In genomic region chr16:28937222-28937876, GRCh38 we compare ENCODE assay signal across 16 cellular contexts. TPM values are rescaled to one million over a fixed set of nuclear protein-coding genes. Genes with fewer than 3 reads are reported as not detected.
DNase-seq lines count a peak whose midpoint lies in the region; ATAC-seq and TF ChIP-seq lines count a peak whose summit lies in the region.
"Had no signal": no experiment of that assay in that cellular context is flagged by ENCODE, and none has a peak within 500 bp of the region (broad histone marks: within the 10 kb centered on the region; RNA-seq: fewer than 3 reads in every experiment).

No MANE protein-coding gene starts in this region.

- no peaks in the 10 kb centered on the region for H3K9me3 Mint-ChIP-seq in activated naive CD8-positive, alpha-beta T cell treated with anti-CD3 and anti-CD28 coated beads for 36 hours
- H3K9me3 Mint-ChIP-seq in activated naive CD8-positive, alpha-beta T cell treated with anti-CD3 and anti-CD28 coated beads, Interleukin-2, amount 50 U/mL, for 24 hours: no peaks in the 10 kb centered on the region
- no peaks in the 10 kb centered on the region for H3K9me3 Mint-ChIP-seq in WTC11

- no peak for ATAC-seq in activated naive CD8-positive, alpha-beta T cell treated with anti-CD3 and anti-CD28 coated beads, Interleukin-2, amount 50 U/mL, for 24 hours
- ATAC-seq in Panc1: peak; percentile 22; the same call in 1 of the 2 replicates
- ATAC-seq in HG02840 (IDR thresholded peaks at IDR 0.05; ENCODE audit: low FRiP score, unreplicated experiment): no peak
- ATAC-seq in WTC11: no peak

- BruUV-seq in Panc1 (replicated peaks; lab: Mats Ljungman, UMichigan): no TSS peak

- no peak overlapping the region for H3K4me3 Mint-ChIP-seq in activated naive CD8-positive, alpha-beta T cell treated with anti-CD3 and anti-CD28 coated beads for 36 hours
- H3K4me3 Mint-ChIP-seq in activated naive CD8-positive, alpha-beta T cell treated with anti-CD3 and anti-CD28 coated beads, Interleukin-2, amount 50 U/mL, for 24 hours: no peak overlapping the region
- no peak overlapping the region for H3K4me3 Mint-ChIP-seq in WTC11

- no peak overlapping the region for H3K4me3 ChIP-seq in Panc1 (ENCODE audit: low read depth in 2 of 2, low read length in 2 of 2)
- H3K4me3 ChIP-seq: A549 had no signal

- H3K27ac Mint-ChIP-seq in activated naive CD8-positive, alpha-beta T cell treated with anti-CD3 and anti-CD28 coated beads for 36 hours: peak overlapping the region; percentile 21
- no peak overlapping the region for H3K27ac Mint-ChIP-seq in activated naive CD8-positive, alpha-beta T cell treated with anti-CD3 and anti-CD28 coated beads, Interleukin-2, amount 50 U/mL, for 24 hours
- H3K27ac Mint-ChIP-seq in WTC11: no peak overlapping the region

- CTCF ChIA-PET in Panc1 (lab: Charles Lee) (no interaction called here), WTC11 (lab: Charles Lee) (interaction anchor here (0.6 to 1.8 kb wide), 6 partner anchors 8 to 91 kb away, joined by 3 to 37 read pairs (median 6); partner anchors contain the start of genes SH2B1 and TUFM)

- POLR2A ChIA-PET in Panc1 (lab: Charles Lee): no interaction called here
- POLR2A ChIA-PET in WTC11 (lab: Charles Lee): no interaction called here

- in situ Hi-C loops in Panc1 (cut with HindIII; ENCODE audit: low pct_unique_long_range_greater_than_20kb, low sequenced_read_pairs): no loop called here

- intact Hi-C loops in Panc1 (cut with micrococcal nuclease; ENCODE audit: unreplicated experiment): no loop called here

- TF ChIP-seq CTCF in Panc1 (IDR thresholded peaks at IDR 0.05) (no peak), WTC11 (IDR thresholded peaks at IDR 0.05) (no peak)

- H3K36me3 ChIP-seq in Panc1 (ENCODE audit: control insufficient read depth, insufficient read depth, low read length): no peaks in the 10 kb centered on the region

- no peaks in the 10 kb centered on the region for H3K9me3 ChIP-seq in Panc1 (ENCODE audit: control insufficient read depth, insufficient read depth, low read depth, low read length)
- H3K9me3 ChIP-seq: A549 had no signal

- H3K27ac ChIP-seq in Panc1 (ENCODE audit: low read length): no peak overlapping the region
- H3K27ac ChIP-seq: A549, C4-2B, HL-60 had no signal

- H3K4me1 Mint-ChIP-seq in activated naive CD8-positive, alpha-beta T cell treated with anti-CD3 and anti-CD28 coated beads for 36 hours: peaks cover 13% of the 10 kb centered on the region
- peaks cover 19% of the 10 kb centered on the region for H3K4me1 Mint-ChIP-seq in activated naive CD8-positive, alpha-beta T cell treated with anti-CD3 and anti-CD28 coated beads, Interleukin-2, amount 50 U/mL, for 24 hours
- peaks cover 5% of the 10 kb centered on the region for H3K4me1 Mint-ChIP-seq in WTC11

- no peaks in the 10 kb centered on the region for H3K27me3 ChIP-seq in Panc1 (ENCODE audit: control insufficient read depth, insufficient read depth, low read length)

- no peaks in the 10 kb centered on the region for H3K4me1 ChIP-seq in Panc1 (ENCODE audit: control insufficient read depth, insufficient read depth, low read length)
- H3K4me1 ChIP-seq: A549 had no signal

- DNase-seq in activated naive CD8-positive, alpha-beta T cell treated with anti-CD3 and anti-CD28 coated beads for 36 hours: no peak
- no peak for DNase-seq in activated naive CD8-positive, alpha-beta T cell treated with anti-CD3 and anti-CD28 coated beads, Interleukin-2, amount 50 U/mL, for 24 hours
- DNase-seq in Panc1 (ENCODE audit: low read depth, low spot score) (no peak), iPS-NIHi7 (ENCODE audit: extremely low spot score) (peak; percentile 19), OCI-M1 (lab: John Stamatoyannopoulos, UW) (no peak), NCI-H1048 (lab: John Stamatoyannopoulos, UW) (no peak), WTC11 (ENCODE audit: low spot score) (no peak)
- DNase-seq: NCI-H1105, NCI-H1694, NCI-H2107, NCI-H2227 treated with DMSO at 0.1 percent for 48 hours, NCI-H524 had no signal

- no peaks in the 10 kb centered on the region for H3K27me3 Mint-ChIP-seq in activated naive CD8-positive, alpha-beta T cell treated with anti-CD3 and anti-CD28 coated beads for 36 hours
- H3K27me3 Mint-ChIP-seq in activated naive CD8-positive, alpha-beta T cell treated with anti-CD3 and anti-CD28 coated beads, Interleukin-2, amount 50 U/mL, for 24 hours: no peaks in the 10 kb centered on the region
- peaks cover 20% of the 10 kb centered on the region for H3K27me3 Mint-ChIP-seq in WTC11 (ENCODE audit: low read depth)

- H3K36me3 Mint-ChIP-seq in activated naive CD8-positive, alpha-beta T cell treated with anti-CD3 and anti-CD28 coated beads for 36 hours: peaks cover 4% of the 10 kb centered on the region
- peaks cover 4% of the 10 kb centered on the region for H3K36me3 Mint-ChIP-seq in activated naive CD8-positive, alpha-beta T cell treated with anti-CD3 and anti-CD28 coated beads, Interleukin-2, amount 50 U/mL, for 24 hours (ENCODE audit: low read depth)
- H3K36me3 Mint-ChIP-seq in WTC11: no peaks in the 10 kb centered on the region

TF ChIP-seq in WTC11, 78 proteins besides CTCF, POLR2A, EP300 and RAD21:
- no peak for TF ChIP-seq CREM (CRISPR knock-in tag; IDR thresholded peaks at IDR 0.05)
- no peak for TF ChIP-seq NR2C2 (CRISPR knock-in tag; IDR thresholded peaks at IDR 0.05)
- TF ChIP-seq TEAD4 (CRISPR knock-in tag; IDR thresholded peaks at IDR 0.05): no peak
- no peak for TF ChIP-seq ZNF512 (CRISPR knock-in tag; IDR thresholded peaks at IDR 0.05; ENCODE audit: borderline replicate concordance)
- TF ChIP-seq ZNF138 (CRISPR knock-in tag; conservative IDR thresholded peaks at IDR 0.05): no peak
- TF ChIP-seq JAZF1 (CRISPR knock-in tag; IDR thresholded peaks at IDR 0.05): no peak
- no peak for TF ChIP-seq EMX1 (CRISPR knock-in tag; IDR thresholded peaks at IDR 0.05)
- TF ChIP-seq, protein P1, sequence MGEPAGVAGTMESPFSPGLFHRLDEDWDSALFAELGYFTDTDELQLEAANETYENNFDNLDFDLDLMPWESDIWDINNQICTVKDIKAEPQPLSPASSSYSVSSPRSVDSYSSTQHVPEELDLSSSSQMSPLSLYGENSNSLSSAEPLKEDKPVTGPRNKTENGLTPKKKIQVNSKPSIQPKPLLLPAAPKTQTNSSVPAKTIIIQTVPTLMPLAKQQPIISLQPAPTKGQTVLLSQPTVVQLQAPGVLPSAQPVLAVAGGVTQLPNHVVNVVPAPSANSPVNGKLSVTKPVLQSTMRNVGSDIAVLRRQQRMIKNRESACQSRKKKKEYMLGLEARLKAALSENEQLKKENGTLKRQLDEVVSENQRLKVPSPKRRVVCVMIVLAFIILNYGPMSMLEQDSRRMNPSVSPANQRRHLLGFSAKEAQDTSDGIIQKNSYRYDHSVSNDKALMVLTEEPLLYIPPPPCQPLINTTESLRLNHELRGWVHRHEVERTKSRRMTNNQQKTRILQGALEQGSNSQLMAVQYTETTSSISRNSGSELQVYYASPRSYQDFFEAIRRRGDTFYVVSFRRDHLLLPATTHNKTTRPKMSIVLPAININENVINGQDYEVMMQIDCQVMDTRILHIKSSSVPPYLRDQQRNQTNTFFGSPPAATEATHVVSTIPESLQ (CRISPR knock-in tag; IDR thresholded peaks at IDR 0.05): no peak
- no peak for TF ChIP-seq NFATC4 (CRISPR knock-in tag; IDR thresholded peaks at IDR 0.05)
- TF ChIP-seq GTF2I (CRISPR knock-in tag; conservative IDR thresholded peaks at IDR 0.05): no peak

RNA-seq across cellular contexts. Expression of gene CD19, which starts 5.6 kb away (rescaled TPM):
- total RNA-seq in activated naive CD8-positive, alpha-beta T cell treated with anti-CD3 and anti-CD28 coated beads for 36 hours: 1 to 10 TPM; 2.1 to 2.6 TPM
- total RNA-seq in Panc1 (2021; ENCODE audit: unreplicated experiment) (not detected), WTC11 (2021) (0.90 to 2.5 TPM (median 2.5 TPM) in 3 replicates)
- not detected for polyA plus RNA-seq in Panc1 (2012; ENCODE audit: insufficient read length)
- polyA plus RNA-seq: A549 had no signal

RNA-seq across cellular contexts. Expression of gene RABEP2, which starts 12.3 kb away (rescaled TPM):
- total RNA-seq in activated naive CD8-positive, alpha-beta T cell treated with anti-CD3 and anti-CD28 coated beads for 36 hours: 10 to 100 TPM; 11.4 to 12.5 TPM
- 24.8 TPM for total RNA-seq in Panc1 (2021; ENCODE audit: unreplicated experiment)
- 36.9 TPM for polyA plus RNA-seq in Panc1 (2012; ENCODE audit: insufficient read length)
- 16.5 to 24.0 TPM (median 22.6 TPM) in 3 replicates for total RNA-seq in WTC11 (2021)

RNA-seq across cellular contexts. Expression of gene NFATC2IP, which starts 13.4 kb away (rescaled TPM):
- total RNA-seq in activated naive CD8-positive, alpha-beta T cell treated with anti-CD3 and anti-CD28 coated beads for 36 hours: 10 to 100 TPM; 65.6 to 74.4 TPM
- total RNA-seq in Panc1 (2021; ENCODE audit: unreplicated experiment): 47.3 TPM
- polyA plus RNA-seq in Panc1 (2012; ENCODE audit: insufficient read length): 30.5 TPM
- total RNA-seq in WTC11 (2021): 60.7 to 66.6 TPM (median 64.0 TPM) in 3 replicates

RNA-seq across cellular contexts. Expression of gene SPNS1, which starts 37.2 kb away (rescaled TPM):
- 10 to 100 TPM; 24.4 to 26.3 TPM for total RNA-seq in activated naive CD8-positive, alpha-beta T cell treated with anti-CD3 and anti-CD28 coated beads for 36 hours
- total RNA-seq in Panc1 (2021; ENCODE audit: unreplicated experiment) (79.1 TPM), WTC11 (2021) (52.4 to 64.4 TPM (median 54.0 TPM) in 3 replicates)
- polyA plus RNA-seq in Panc1 (2012; ENCODE audit: insufficient read length): 84.3 TPM

RNA-seq across cellular contexts. Expression of gene LAT, which starts 47.5 kb away (rescaled TPM):
- 100 to 1,000 TPM; 159 to 175 TPM for total RNA-seq in activated naive CD8-positive, alpha-beta T cell treated with anti-CD3 and anti-CD28 coated beads for 36 hours
- total RNA-seq in Panc1 (2021; ENCODE audit: unreplicated experiment) (3.7 TPM), WTC11 (2021) (2.0 to 5.6 TPM (median 3.5 TPM) in 3 replicates)
- 4.2 TPM for polyA plus RNA-seq in Panc1 (2012; ENCODE audit: insufficient read length)
